ENCODE assay signal across 20 cellular contexts in genomic region chr1:109357673-109358072, GRCh38. TPM values are rescaled to one million over a fixed set of nuclear protein-coding genes. Genes with fewer than 3 reads are reported as not detected.
DNase-seq lines count a peak whose midpoint lies in the region; ATAC-seq and TF ChIP-seq lines count a peak whose summit lies in the region.
"Had no signal": no experiment of that assay in that cellular context is flagged by ENCODE, and none has a peak within 500 bp of the region (broad histone marks: within the 10 kb centered on the region; RNA-seq: fewer than 3 reads in every experiment).

No MANE protein-coding gene starts in this region.

- no peak overlapping the region for H3K4me3 ChIP-seq in fibroblast of the aortic adventitia (ENCODE audit: low read depth, low read length)
- H3K4me3 ChIP-seq: psoas muscle, spleen, uterus had no signal

- H3K4me1 Mint-ChIP-seq in stimulated activated memory B cell treated with anti-CD40 and anti-IgM and Interleukin-4, amounts not matched to agents 10 μg/mL and 1 μg/mL and 100 μg/mL, for 72 hours, result no peaks in the 10 kb centered on the region
- H3K4me1 Mint-ChIP-seq: neural crest cell had no signal

- TF ChIP-seq CTCF in fibroblast of the aortic adventitia (IDR thresholded peaks at IDR 0.05; ENCODE audit: insufficient read depth, low read length), result no peak

- no peak for ATAC-seq in stimulated activated memory B cell treated with anti-CD40 and anti-IgM and Interleukin-4, amounts not matched to agents 10 μg/mL and 1 μg/mL and 100 μg/mL, for 72 hours
- no peak for ATAC-seq in HG02798 (IDR thresholded peaks at IDR 0.05; ENCODE audit: poor library complexity, unreplicated experiment)
- ATAC-seq: psoas muscle had no signal

- DNase-seq in A172 (ENCODE audit: low spot score) (peak; percentile 12), NCI-H1092 treated with DMSO at 0.1 percent for 48 hours (lab: John Stamatoyannopoulos, UW) (peak; percentile 41), NCI-H446 treated with DMSO at 0.1 percent for 48 hours (lab: John Stamatoyannopoulos, UW) (peak; percentile 62), fibroblast of the aortic adventitia (ENCODE audit: low read depth) (peak; percentile 13), SK-N-DZ (ENCODE audit: low spot score) (no peak), HK-2 (ENCODE audit: unreplicated experiment) (no peak)
- DNase-seq: activated CD4-positive, alpha-beta T cell treated with anti-CD3 and anti-CD28 coated beads, Interleukin-2, amount 10 ng/mL, durations not matched to agents 24 days and 14 days; HCEC 1CT; kidney glomerular epithelial cell; psoas muscle; SHP77; spleen; T-helper 1 cell had no signal

- H3K27ac Mint-ChIP-seq in stimulated activated memory B cell treated with anti-CD40 and anti-IgM and Interleukin-4, amounts not matched to agents 10 μg/mL and 1 μg/mL and 100 μg/mL, for 72 hours, result no peak overlapping the region
- H3K27ac Mint-ChIP-seq: activated CD4-positive, alpha-beta T cell treated with anti-CD3 and anti-CD28 coated beads, Interleukin-2, amount 10 ng/mL, durations not matched to agents 24 days and 14 days; activated T-helper 2 cell treated with anti-CD3 and anti-CD28 coated beads, Interferon-gamma antibody, Interleukin-2, Interleukin-4, amounts not matched to agents 10 μg/mL and 5 μg/mL and 100 μg/mL, durations not matched to agents 14 hours and 24 hours and 36 hours had no signal

- no peaks in the 10 kb centered on the region for H3K36me3 Mint-ChIP-seq in stimulated activated memory B cell treated with anti-CD40 and anti-IgM and Interleukin-4, amounts not matched to agents 10 μg/mL and 1 μg/mL and 100 μg/mL, for 72 hours

- H3K4me3 Mint-ChIP-seq in stimulated activated memory B cell treated with anti-CD40 and anti-IgM and Interleukin-4, amounts not matched to agents 10 μg/mL and 1 μg/mL and 100 μg/mL, for 72 hours, result no peak overlapping the region
- H3K4me3 Mint-ChIP-seq: activated CD4-positive, alpha-beta T cell treated with anti-CD3 and anti-CD28 coated beads, Interleukin-2, amount 10 ng/mL, durations not matched to agents 24 days and 14 days; CD14-positive monocyte; neural crest cell had no signal

- H3K27me3 Mint-ChIP-seq in stimulated activated memory B cell treated with anti-CD40 and anti-IgM and Interleukin-4, amounts not matched to agents 10 μg/mL and 1 μg/mL and 100 μg/mL, for 72 hours, result peaks cover 42% of the 10 kb centered on the region

- H3K9me3 Mint-ChIP-seq in stimulated activated memory B cell treated with anti-CD40 and anti-IgM and Interleukin-4, amounts not matched to agents 10 μg/mL and 1 μg/mL and 100 μg/mL, for 72 hours, result no peaks in the 10 kb centered on the region
- H3K9me3 Mint-ChIP-seq: activated CD4-positive, alpha-beta T cell treated with anti-CD3 and anti-CD28 coated beads, Interleukin-2, amount 10 ng/mL, durations not matched to agents 24 days and 14 days; activated T-helper 2 cell treated with anti-CD3 and anti-CD28 coated beads, Interferon-gamma antibody, Interleukin-2, Interleukin-4, amounts not matched to agents 10 μg/mL and 5 μg/mL and 100 μg/mL, durations not matched to agents 14 hours and 24 hours and 36 hours; neural crest cell had no signal

RNA-seq across cellular contexts. Expression of gene SORT1, which starts 40.0 kb away (rescaled TPM):
- total RNA-seq in A172 (2014; rRNA removed; shearing (Covaris generic)), result 15.9 and 22.7 TPM in 2 replicates
- total RNA-seq in fibroblast of the aortic adventitia (ENCODE audit: low replicate concordance), result 3.0 and 4.5 TPM in 2 replicates
- 17.5 and 19.3 TPM in 2 replicates for polyA plus RNA-seq in SK-N-DZ (2014; cell fraction: cytosol; rRNA removed)
- 13.0 and 20.1 TPM in 2 replicates for polyA plus RNA-seq in SK-N-DZ (2014; cell fraction: nucleus; rRNA removed)

RNA-seq across cellular contexts. Expression of gene MYBPHL, which starts 50.9 kb away (rescaled TPM):
- total RNA-seq in A172 (2014; rRNA removed; shearing (Covaris generic)), result 1.8 TPM in 1 of 2 replicates, not detected in the other
- total RNA-seq in fibroblast of the aortic adventitia (ENCODE audit: low replicate concordance), result not detected in 2 replicates
- polyA plus RNA-seq in SK-N-DZ (2014; cell fraction: cytosol; rRNA removed), result not detected in 2 replicates
- not detected in 2 replicates for polyA plus RNA-seq in SK-N-DZ (2014; cell fraction: nucleus; rRNA removed)
- total RNA-seq: activated CD4-positive, alpha-beta T cell treated with anti-CD3 and anti-CD28 coated beads, Interleukin-2, amount 10 ng/mL, durations not matched to agents 24 days and 14 days; activated T-helper 2 cell treated with anti-CD3 and anti-CD28 coated beads, Interferon-gamma antibody, Interleukin-2, Interleukin-4, amounts not matched to agents 10 μg/mL and 5 μg/mL and 100 μg/mL, durations not matched to agents 14 hours and 24 hours and 36 hours; frontal cortex; spleen had no signal
- polyA plus RNA-seq: spleen had no signal

Comparison
In these comparisons a context has a peak if more than half of its experiments do, and no peak if none do; other contexts are left out.
1. DNase-seq: peak in A172 (single experiment), NCI-H1092 treated with DMSO at 0.1 percent for 48 hours (single experiment), NCI-H446 treated with DMSO at 0.1 percent for 48 hours (single experiment) and fibroblast of the aortic adventitia (single experiment); none in SK-N-DZ (single experiment) and HK-2 (single experiment).